ENCODE assay signal across 25 cellular contexts in genomic region chr20:48035961-48036731, GRCh38.
"Had no signal": no experiment of that assay in that cellular context is flagged by ENCODE, and none has a peak within 500 bp of the region (broad histone marks: within the 10 kb centered on the region; RNA-seq: fewer than 3 reads in every experiment).

No MANE protein-coding gene starts in this region.

- H3K9me3 Mint-ChIP-seq: activated naive CD4-positive, alpha-beta T cell treated with anti-CD3 and anti-CD28 coated beads, Interleukin-2, amount 50 U/mL, for 24 hours; T-cell had no signal

- H3K27ac ChIP-seq: SK-N-MC, VCaP had no signal

- H3K27ac Mint-ChIP-seq: activated CD4-positive, alpha-beta T cell treated with anti-CD3 and anti-CD28 coated beads for 36 hours; activated CD8-positive, alpha-beta T cell treated with anti-CD3 and anti-CD28 coated beads, Interleukin-2, amount 10 ng/mL, durations not matched to agents 7 days and 5 days; activated naive CD4-positive, alpha-beta T cell treated with anti-CD3 and anti-CD28 coated beads, Interleukin-2, amount 50 U/mL, for 24 hours; brain; T-cell had no signal

- DNase-seq: activated CD4-positive, alpha-beta T cell treated with anti-CD3 and anti-CD28 coated beads for 36 hours; activated CD4-positive, alpha-beta T cell treated with anti-CD3 and anti-CD28 coated beads, Interleukin-2, amount 50 U/mL, for 4 hours; activated CD8-positive, alpha-beta memory T cell treated with anti-CD3 and anti-CD28 coated beads, Interleukin-2, amount 50 U/mL, for 48 hours; activated CD8-positive, alpha-beta T cell treated with anti-CD3 and anti-CD28 coated beads, Interleukin-2, amount 10 ng/mL, durations not matched to agents 7 days and 5 days; activated naive CD4-positive, alpha-beta T cell; activated T-cell treated with anti-CD3 and anti-CD28 coated beads, Interleukin-2, amount 50 U/mL, for 1 hour; amygdala; cerebellar nuclear complex; KG1; NCI-H1092; NCI-H1417; NCI-H1930; NCI-H2171; NCI-H2227 treated with DMSO at 0.1 percent for 48 hours; NCI-H526; NCI-H82; NK-92 treated with Interleukin-12 subunit alpha and Interleukin-12 subunit beta, amount 100 ng/mL, for 24 hours; OCI-M1; T-cell; T-helper 2 cell had no signal

- H3K4me3 ChIP-seq: SK-N-MC had no signal

- H3K4me3 Mint-ChIP-seq: activated CD4-positive, alpha-beta T cell treated with anti-CD3 and anti-CD28 coated beads for 36 hours; activated CD8-positive, alpha-beta T cell treated with anti-CD3 and anti-CD28 coated beads, Interleukin-2, amount 10 ng/mL, durations not matched to agents 7 days and 5 days; activated naive CD4-positive, alpha-beta T cell treated with anti-CD3 and anti-CD28 coated beads, Interleukin-2, amount 50 U/mL, for 24 hours; brain; T-cell had no signal

- ATAC-seq: activated CD4-positive, alpha-beta T cell treated with anti-CD3 and anti-CD28 coated beads for 36 hours; activated CD8-positive, alpha-beta T cell treated with anti-CD3 and anti-CD28 coated beads, Interleukin-2, amount 10 ng/mL, durations not matched to agents 7 days and 5 days; Right ventricle myocardium inferior; T-cell had no signal

- H3K36me3 Mint-ChIP-seq: activated naive CD4-positive, alpha-beta T cell treated with anti-CD3 and anti-CD28 coated beads, Interleukin-2, amount 50 U/mL, for 24 hours; brain; T-cell had no signal

- H3K4me1 Mint-ChIP-seq: activated CD4-positive, alpha-beta T cell treated with anti-CD3 and anti-CD28 coated beads for 36 hours; activated naive CD4-positive, alpha-beta T cell treated with anti-CD3 and anti-CD28 coated beads, Interleukin-2, amount 50 U/mL, for 24 hours; T-cell had no signal
